ENCODE assay signal across 28 cellular contexts in genomic region chr19:18738961-18739690, GRCh38. TPM values are rescaled to one million over a fixed set of nuclear protein-coding genes. Genes with fewer than 3 reads are reported as not detected.
"Had no signal": no experiment of that assay in that cellular context is flagged by ENCODE, and none has a peak within 500 bp of the region (broad histone marks: within the 10 kb centered on the region; RNA-seq: fewer than 3 reads in every experiment).

No MANE protein-coding gene starts in this region.

- H3K27me3 ChIP-seq: Peyer's patch, SJSA1 had no signal

- H3K9me3 ChIP-seq: Peyer's patch, SJSA1 had no signal

- H3K4me1 ChIP-seq: SJSA1 had no signal

- H3K27ac Mint-ChIP-seq: activated CD8-positive, alpha-beta T cell treated with anti-CD3 and anti-CD28 coated beads for 36 hours; activated naive CD4-positive, alpha-beta T cell treated with anti-CD3 and anti-CD28 coated beads, Interleukin-2, amount 10 ng/mL, durations not matched to agents 7 days and 5 days; activated naive CD8-positive, alpha-beta T cell treated with anti-CD3 and anti-CD28 coated beads for 36 hours; activated T-cell treated with anti-CD3 and anti-CD28 coated beads, Interleukin-2, amount 50 U/mL, for 72 hours; activated T-helper 2 cell treated with anti-CD3 and anti-CD28 coated beads, Interferon-gamma antibody, Interleukin-2, Interleukin-4, amounts not matched to agents 10 μg/mL and 5 μg/mL and 100 μg/mL, durations not matched to agents 14 hours and 24 hours and 36 hours; T-helper 17 cell had no signal

- H3K4me3 ChIP-seq: Peyer's patch, SJSA1 had no signal

- H3K27me3 Mint-ChIP-seq: activated CD8-positive, alpha-beta T cell treated with anti-CD3 and anti-CD28 coated beads for 36 hours; activated naive CD4-positive, alpha-beta T cell treated with anti-CD3 and anti-CD28 coated beads, Interleukin-2, amount 10 ng/mL, durations not matched to agents 7 days and 5 days; activated naive CD8-positive, alpha-beta T cell treated with anti-CD3 and anti-CD28 coated beads for 36 hours; T-helper 17 cell had no signal

- H3K4me3 Mint-ChIP-seq: activated CD8-positive, alpha-beta T cell treated with anti-CD3 and anti-CD28 coated beads for 36 hours; activated naive CD4-positive, alpha-beta T cell treated with anti-CD3 and anti-CD28 coated beads, Interleukin-2, amount 10 ng/mL, durations not matched to agents 7 days and 5 days; activated naive CD8-positive, alpha-beta T cell treated with anti-CD3 and anti-CD28 coated beads for 36 hours; activated T-cell treated with anti-CD3 and anti-CD28 coated beads, Interleukin-2, amount 50 U/mL, for 72 hours; T-helper 17 cell had no signal

- H3K4me1 Mint-ChIP-seq: activated naive CD4-positive, alpha-beta T cell treated with anti-CD3 and anti-CD28 coated beads, Interleukin-2, amount 10 ng/mL, durations not matched to agents 7 days and 5 days; activated naive CD8-positive, alpha-beta T cell treated with anti-CD3 and anti-CD28 coated beads for 36 hours had no signal

- ATAC-seq: activated CD4-positive, CD25-positive, alpha-beta regulatory T cell treated with anti-CD3 and anti-CD28 coated beads, Interleukin-2, amount 50 U/mL, for 24 hours; activated CD8-positive, alpha-beta T cell treated with anti-CD3 and anti-CD28 coated beads for 36 hours; activated T-cell treated with anti-CD3 and anti-CD28 coated beads, Interleukin-2, amount 50 U/mL, for 72 hours; SK-N-SH treated with all-trans-retinoic acid at 6 μM for 48 hours; T-helper 17 cell had no signal

- DNase-seq: activated CD4-positive, alpha-beta T cell treated with anti-CD3 and anti-CD28 coated beads for 4 hours; activated CD8-positive, alpha-beta memory T cell treated with anti-CD3 and anti-CD28 coated beads, Interleukin-2, amount 50 U/mL, for 4 hours; activated CD8-positive, alpha-beta T cell treated with anti-CD3 and anti-CD28 coated beads for 36 hours; activated gamma-delta T cell treated with Interleukin-2 at 50 U/mL for 16 hours; activated naive CD4-positive, alpha-beta T cell treated with anti-CD3 and anti-CD28 coated beads, Interleukin-2, amount 10 ng/mL, durations not matched to agents 7 days and 5 days; activated naive CD8-positive, alpha-beta T cell treated with anti-CD3 and anti-CD28 coated beads for 36 hours; activated T-cell treated with anti-CD3 and anti-CD28 coated beads, Interleukin-2, amount 50 U/mL, for 72 hours; cerebellar nuclear complex; KG1; NCI-H1048; NCI-H146; NCI-H187 treated with DMSO at 0.1 percent for 48 hours; NCI-H2081 treated with DMSO at 0.1 percent for 48 hours; NCI-H446; NCI-H526; NCI-H774; NK-92 treated with Interleukin-12 subunit alpha and Interleukin-12 subunit beta, amount 100 ng/mL, for 24 hours; Peyer's patch; SHP77; T-helper 17 cell; T1000 had no signal

- H3K9me3 Mint-ChIP-seq: activated CD8-positive, alpha-beta T cell treated with anti-CD3 and anti-CD28 coated beads for 36 hours; activated naive CD4-positive, alpha-beta T cell treated with anti-CD3 and anti-CD28 coated beads, Interleukin-2, amount 10 ng/mL, durations not matched to agents 7 days and 5 days; activated naive CD8-positive, alpha-beta T cell treated with anti-CD3 and anti-CD28 coated beads for 36 hours; activated T-cell treated with anti-CD3 and anti-CD28 coated beads, Interleukin-2, amount 50 U/mL, for 72 hours; activated T-helper 2 cell treated with anti-CD3 and anti-CD28 coated beads, Interferon-gamma antibody, Interleukin-2, Interleukin-4, amounts not matched to agents 10 μg/mL and 5 μg/mL and 100 μg/mL, durations not matched to agents 14 hours and 24 hours and 36 hours had no signal

- H3K36me3 Mint-ChIP-seq: activated naive CD4-positive, alpha-beta T cell treated with anti-CD3 and anti-CD28 coated beads, Interleukin-2, amount 10 ng/mL, durations not matched to agents 7 days and 5 days; activated naive CD8-positive, alpha-beta T cell treated with anti-CD3 and anti-CD28 coated beads for 36 hours had no signal

- H3K36me3 ChIP-seq: Peyer's patch, SJSA1 had no signal

- H3K27ac ChIP-seq: Peyer's patch, RWPE1, SJSA1 had no signal

RNA-seq across cellular contexts. Expression of gene COMP, which starts 52.0 kb away (rescaled TPM):
- total RNA-seq: activated CD8-positive, alpha-beta T cell treated with anti-CD3 and anti-CD28 coated beads for 36 hours; activated naive CD8-positive, alpha-beta T cell treated with anti-CD3 and anti-CD28 coated beads for 36 hours; activated T-cell treated with anti-CD3 and anti-CD28 coated beads, Interleukin-2, amount 50 U/mL, for 72 hours; activated T-helper 2 cell treated with anti-CD3 and anti-CD28 coated beads, Interferon-gamma antibody, Interleukin-2, Interleukin-4, amounts not matched to agents 10 μg/mL and 5 μg/mL and 100 μg/mL, durations not matched to agents 14 hours and 24 hours and 36 hours; LHCN-M2; M059J; SJSA1; T-helper 17 cell had no signal
